Comparison of ENCODE assay signal across 9 cellular contexts in genomic region chr9:107054146-107054545, GRCh38.
"Had no signal": no experiment of that assay in that cellular context is flagged by ENCODE, and none has a peak within 500 bp of the region (broad histone marks: within the 10 kb centered on the region; RNA-seq: fewer than 3 reads in every experiment).

No MANE protein-coding gene starts in this region.

- H3K27me3 Mint-ChIP-seq: IgD-negative memory B cell had no signal

- ATAC-seq: HCT116, HepG2 had no signal

- H3K4me3 ChIP-seq: GM23248, HAP-1 had no signal

- H3K9me3 ChIP-seq: HAP-1 had no signal

- H3K36me3 Mint-ChIP-seq: IgD-negative memory B cell had no signal

- DNase-seq: GM23248, GOT3, H7, HFFc6 had no signal

- H3K4me3 Mint-ChIP-seq: HFFc6, IgD-negative memory B cell had no signal

- H3K36me3 ChIP-seq: HAP-1 had no signal

- H3K27ac Mint-ChIP-seq: HFFc6, IgD-negative memory B cell had no signal

- H3K9me3 Mint-ChIP-seq: HFFc6 had no signal

- H3K27ac ChIP-seq: GM23248, HL-60 had no signal
